8 cellular contexts compared by ENCODE assay signal in genomic region chr18:12786669-12787068, GRCh38.
"Had no signal": no experiment of that assay in that cellular context is flagged by ENCODE, and none has a peak within 500 bp of the region (broad histone marks: within the 10 kb centered on the region; RNA-seq: fewer than 3 reads in every experiment).

No MANE protein-coding gene starts in this region.

- FAIRE-seq: H1, H54 had no signal

- H3K9me3 Mint-ChIP-seq: GM23338, H9, IgD-negative memory B cell had no signal

- H3K4me3 ChIP-seq: GM23338 had no signal

- H3K4me1 Mint-ChIP-seq: GM23338, H9 had no signal

- H3K27ac ChIP-seq: HL-60 had no signal

- H3K4me3 Mint-ChIP-seq: GM23338, H9, IgD-negative memory B cell had no signal

- DNase-seq: H9, HCEC 1CT, KG1 had no signal

- H2AFZ ChIP-seq: GM23338 had no signal

- H3K4me2 ChIP-seq: GM23338 had no signal

- ATAC-seq: GM23338 had no signal

- H3K27ac Mint-ChIP-seq: GM23338, H9, IgD-negative memory B cell had no signal

- H3K27me3 Mint-ChIP-seq: IgD-negative memory B cell had no signal
